In the genomic region with DNA sequence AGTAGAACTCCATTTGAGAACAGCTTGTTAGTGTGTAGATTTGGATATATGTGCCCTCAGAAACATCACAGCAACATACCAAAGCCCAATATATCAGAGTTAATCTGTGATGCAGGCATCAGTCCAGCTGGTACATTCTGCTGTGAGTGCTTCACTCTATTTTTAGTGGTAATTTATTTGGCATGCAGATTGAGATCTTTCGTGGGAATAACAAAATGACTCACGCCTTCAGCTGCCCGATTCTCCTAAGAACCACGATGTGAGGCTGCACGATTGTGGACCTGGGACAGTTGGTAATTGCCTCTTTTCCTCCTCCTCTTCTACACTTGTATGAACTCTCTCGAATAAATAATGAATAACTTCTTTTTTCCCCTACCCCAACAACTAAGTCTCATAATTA, we compare ENCODE assay signal across 12 cellular contexts.
A peak's percentile ranks its signal among the peaks of the same experiment; 100 is the strongest.
DNase-seq lines count a peak whose midpoint lies in the region; ATAC-seq and TF ChIP-seq lines count a peak whose summit lies in the region.
"Had no signal": no experiment of that assay in that cellular context is flagged by ENCODE, and none has a peak within 500 bp of the region (broad histone marks: within the 10 kb centered on the region; RNA-seq: fewer than 3 reads in every experiment).

No MANE protein-coding gene starts in this region.

- peak; percentile 4 for DNase-seq in Daoy (ENCODE audit: low read depth)
- peak; percentile 1 for DNase-seq in PC-3
- peak; percentile 81 to 84 for DNase-seq in foreskin fibroblast
- no peak for DNase-seq in sciatic nerve (ENCODE audit: low spot score)
- no peak for DNase-seq in RKO (ENCODE audit: low spot score)
- DNase-seq in NOMO-1 treated with dmso at 0.1 percent for 144 hours (lab: John Stamatoyannopoulos, UW; ENCODE audit: unreplicated experiment), result no peak
- no peak for DNase-seq in SKM-1 treated with dmso at 0.1 percent for 144 hours (lab: John Stamatoyannopoulos, UW; ENCODE audit: unreplicated experiment)
- DNase-seq: CD8-positive, alpha-beta memory T cell; NCI-H510A; SHP77 treated with DMSO at 0.1 percent for 48 hours; stimulated activated naive CD8-positive, alpha-beta T cell treated with anti-CD3 and anti-CD28 coated beads, Interleukin-15, amount 100 ng/mL, for 72 hours had no signal

- no peaks in the 10 kb centered on the region for H3K79me2 ChIP-seq in PC-3 (ENCODE audit: low read length)

- POLR2A ChIA-PET in PC-3 (lab: Charles Lee; ENCODE audit: unreplicated experiment), result no interaction called here

- no peaks in the 10 kb centered on the region for H3F3A ChIP-seq in PC-3 (ENCODE audit: low read length, unreplicated experiment)

- CTCF ChIA-PET in PC-3 (lab: Charles Lee), result no interaction called here

- H2AFZ ChIP-seq in PC-3 (ENCODE audit: low read length), result no peak overlapping the region

- ATAC-seq in PC-3, result no peak
- ATAC-seq in sciatic nerve, result peak; percentile 87
- no peak for ATAC-seq in HG02642 (IDR thresholded peaks at IDR 0.05; ENCODE audit: poor library complexity, unreplicated experiment)
- ATAC-seq: stimulated activated naive CD8-positive, alpha-beta T cell treated with anti-CD3 and anti-CD28 coated beads, Interleukin-15, amount 100 ng/mL, for 72 hours had no signal

- H3K27ac ChIP-seq in PC-3 (ENCODE audit: low read length), result no peak overlapping the region

- H3K27me3 ChIP-seq in PC-3 (ENCODE audit: low read length), result no peaks in the 10 kb centered on the region

- TF ChIP-seq CTCF in PC-3 (conservative IDR thresholded peaks at IDR 0.05; ENCODE audit: low read depth, low read length) (no peak), foreskin fibroblast (IDR thresholded peaks at IDR 0.05; ENCODE audit: low read depth, low read length) (no peak)

- H3K4me1 ChIP-seq in PC-3 (ENCODE audit: insufficient read depth, low read length), result no peaks in the 10 kb centered on the region

- H3K9me2 ChIP-seq in PC-3 (replicated peaks; ENCODE audit: low read length), result no peaks in the 10 kb centered on the region

- H3K4me2 ChIP-seq in PC-3 (ENCODE audit: low read length), result no peak overlapping the region

- H4K20me1 ChIP-seq in PC-3 (ENCODE audit: low read length), result no peaks in the 10 kb centered on the region

- H3K4me3 ChIP-seq in PC-3 (ENCODE audit: low read length) (no peak overlapping the region), foreskin fibroblast (ENCODE audit: low read depth in 1 of 2, low read length in 2 of 2) (peak overlapping the region in 1 of 2 donors; percentile 8)

- H3K9me3 ChIP-seq in PC-3 (ENCODE audit: low read length), result no peaks in the 10 kb centered on the region

- no peaks in the 10 kb centered on the region for H3K36me3 ChIP-seq in PC-3 (ENCODE audit: low read depth, low read length)

- no TSS peak for BruUV-seq in PC-3 (replicated peaks; lab: Mats Ljungman, UMichigan)

- intact Hi-C loops in PC-3 (cut with micrococcal nuclease), result no loop called here
- intact Hi-C loops in sciatic nerve (cut with DNase I), result no loop called here

- H3K9ac ChIP-seq in PC-3 (ENCODE audit: low read length), result no peak overlapping the region

Comparison
In these comparisons a context has a peak if more than half of its experiments do, and no peak if none do; other contexts are left out.
1. DNase-seq: peak in Daoy (single experiment), PC-3 (single experiment) and foreskin fibroblast (2 of 2); none in sciatic nerve (single experiment), RKO (single experiment), NOMO-1 treated with dmso at 0.1 percent for 144 hours (single experiment) and SKM-1 treated with dmso at 0.1 percent for 144 hours (single experiment).